24 cellular contexts compared by ENCODE assay signal in the genomic region with DNA sequence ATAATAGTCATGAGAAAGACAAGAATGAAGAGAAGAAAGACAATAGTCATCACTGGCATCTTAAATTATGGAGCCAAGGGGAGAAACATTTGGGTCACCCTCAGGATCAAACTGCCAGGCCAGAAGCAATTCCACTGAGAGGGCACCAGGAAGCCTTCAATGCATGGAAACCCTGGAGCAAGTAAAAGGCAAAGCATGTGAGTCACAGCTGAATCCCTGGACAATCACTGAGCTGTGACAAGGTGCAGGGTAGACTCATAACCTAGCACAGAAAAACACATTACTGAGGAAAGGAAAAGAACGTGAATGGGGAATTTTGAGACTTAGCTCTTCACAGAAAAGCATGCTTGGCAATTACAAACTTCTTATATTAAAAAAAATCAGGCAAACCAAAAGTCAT. TPM values are rescaled to one million over a fixed set of nuclear protein-coding genes. Genes with fewer than 3 reads are reported as not detected.
DNase-seq lines count a peak whose midpoint lies in the region; ATAC-seq and TF ChIP-seq lines count a peak whose summit lies in the region.
"Had no signal": no experiment of that assay in that cellular context is flagged by ENCODE, and none has a peak within 500 bp of the region (broad histone marks: within the 10 kb centered on the region; RNA-seq: fewer than 3 reads in every experiment).

No MANE protein-coding gene starts in this region.

- H2AFZ ChIP-seq in PC-3 (ENCODE audit: low read length) = no peak overlapping the region

- ATAC-seq in PC-3 = peak; percentile 83
- no peak for ATAC-seq in HG03521 (IDR thresholded peaks at IDR 0.05; ENCODE audit: unreplicated experiment)
- no peak for ATAC-seq in HG03280 (IDR thresholded peaks at IDR 0.05; ENCODE audit: unreplicated experiment)
- ATAC-seq: body of pancreas had no signal

- DNase-seq in EL (peak; percentile 44), PC-3 (peak; percentile 69), dermis blood vessel endothelial cell (peak; percentile 27), mesenteric fat pad (ENCODE audit: low spot score) (peak; percentile 28), transverse colon (no peak)
- DNase-seq: activated CD4-positive, alpha-beta memory T cell treated with anti-CD3 and anti-CD28 coated beads for 36 hours; activated gamma-delta T cell treated with Interleukin-2 at 50 U/mL for 16 hours; activated T-cell treated with anti-CD3 and anti-CD28 coated beads for 4 hours; body of pancreas; NCI-H1048; NCI-H1694 treated with DMSO at 0.1 percent for 48 hours; NCI-H526 treated with DMSO at 0.1 percent for 48 hours; nephron progenitor cell; stimulated activated naive CD4-positive, alpha-beta T cell treated with Interleukin-2 at 50 U/mL for 16 hours; T-helper 1 cell had no signal

- POLR2A ChIA-PET in PC-3 (lab: Charles Lee; ENCODE audit: unreplicated experiment) = no interaction called here

- H3K27ac ChIP-seq in PC-3 (ENCODE audit: low read length) (no peak overlapping the region), transverse colon (no peak overlapping the region)
- H3K27ac ChIP-seq: BLaER1, body of pancreas, Peyer's patch had no signal

- no peaks in the 10 kb centered on the region for H3K79me2 ChIP-seq in PC-3 (ENCODE audit: low read length)

- peaks cover 27% of the 10 kb centered on the region for H3K4me1 ChIP-seq in PC-3 (ENCODE audit: insufficient read depth, low read length)
- no peaks in the 10 kb centered on the region for H3K4me1 ChIP-seq in transverse colon
- H3K4me1 ChIP-seq: Peyer's patch had no signal

- intact Hi-C loops in PC-3 (cut with micrococcal nuclease) (no loop called here), transverse colon (cut with DNase I; ENCODE audit: low total_unique reads) (no loop called here)

- no peak for TF ChIP-seq EP300 in transverse colon (IDR thresholded peaks at IDR 0.05; ENCODE audit: low read depth)

- in situ Hi-C loops in transverse colon (cut with MboI; ENCODE audit: low pct_ligation_motif_present in 1 of 4, low pct_unique_long_range_greater_than_20kb in 1 of 4, low sequenced_read_pairs in 3 of 4) = no loop called here

- H4K20me1 ChIP-seq in PC-3 (ENCODE audit: low read length) = no peaks in the 10 kb centered on the region
- H4K20me1 ChIP-seq: BLaER1 had no signal

- H3K9me2 ChIP-seq in PC-3 (replicated peaks; ENCODE audit: low read length) = no peaks in the 10 kb centered on the region

- H3K36me3 ChIP-seq in PC-3 (ENCODE audit: low read depth, low read length) (no peaks in the 10 kb centered on the region), transverse colon (no peaks in the 10 kb centered on the region)
- H3K36me3 ChIP-seq: BLaER1, Peyer's patch had no signal

- no peak overlapping the region for H3K9ac ChIP-seq in PC-3 (ENCODE audit: low read length)
- H3K9ac ChIP-seq: BLaER1 had no signal

- no peaks in the 10 kb centered on the region for H3F3A ChIP-seq in PC-3 (ENCODE audit: low read length, unreplicated experiment)

- no peak for TF ChIP-seq CTCF in PC-3 (conservative IDR thresholded peaks at IDR 0.05; ENCODE audit: low read depth, low read length)
- no peak for TF ChIP-seq CTCF in transverse colon (IDR thresholded peaks at IDR 0.05)

- H3K27me3 ChIP-seq in PC-3 (ENCODE audit: low read length) (no peaks in the 10 kb centered on the region), transverse colon (no peaks in the 10 kb centered on the region)
- H3K27me3 ChIP-seq: BLaER1, body of pancreas, Peyer's patch had no signal

- no peak overlapping the region for H3K4me2 ChIP-seq in PC-3 (ENCODE audit: low read length)
- H3K4me2 ChIP-seq: BLaER1 had no signal

- CTCF ChIA-PET in PC-3 (lab: Charles Lee) = no interaction called here

- TF ChIP-seq POLR2A in transverse colon (IDR thresholded peaks at IDR 0.05) = no peak

- H3K4me3 ChIP-seq in PC-3 (ENCODE audit: low read length) = no peak overlapping the region
- no peak overlapping the region for H3K4me3 ChIP-seq in transverse colon
- H3K4me3 ChIP-seq: BLaER1, body of pancreas, lung, Peyer's patch had no signal

- BruUV-seq in PC-3 (replicated peaks; lab: Mats Ljungman, UMichigan) = no TSS peak

- H3K9me3 ChIP-seq in PC-3 (ENCODE audit: low read length) (no peaks in the 10 kb centered on the region), transverse colon (no peaks in the 10 kb centered on the region)
- H3K9me3 ChIP-seq: BLaER1, body of pancreas, Peyer's patch had no signal

- WGBS in transverse colon (ENCODE audit: low coverage in 1 of 2), 2 donors = 71% methylated on average over 1 of the region's 1 CpG; no CpG with 5 or more reads in 1 of the 2 donors

RNA-seq across cellular contexts. Expression of gene KCNJ1, which starts 1.6 kb away (rescaled TPM):
- not detected in 2 replicates for total RNA-seq in PC-3 (2014; rRNA removed)
- 0.23 and 0.34 TPM in 2 replicates for total RNA-seq in dermis blood vessel endothelial cell
- total RNA-seq in mesenteric fat pad = not detected
- not detected for total RNA-seq in transverse colon
- total RNA-seq: activated CD4-positive, alpha-beta memory T cell treated with anti-CD3 and anti-CD28 coated beads for 36 hours; body of pancreas; cerebellum; mucosa of gallbladder; osteocyte; Peyer's patch; skeletal muscle tissue had no signal

RNA-seq across cellular contexts. Expression of gene KCNJ5, which starts 25.7 kb away (rescaled TPM):
- total RNA-seq in PC-3 (2014; rRNA removed) (not detected in 2 replicates), dermis blood vessel endothelial cell (0.14 TPM in 1 of 2 replicates, not detected in the other), mesenteric fat pad (4.6 TPM), transverse colon (10 to 100 TPM in 2 of 4 donors, under 1 TPM in 2; 0.14 to 17.1 (median 7.4) TPM)
- total RNA-seq: activated CD4-positive, alpha-beta memory T cell treated with anti-CD3 and anti-CD28 coated beads for 36 hours; osteocyte had no signal
